9 cellular contexts compared by ENCODE assay signal in the genomic region with DNA sequence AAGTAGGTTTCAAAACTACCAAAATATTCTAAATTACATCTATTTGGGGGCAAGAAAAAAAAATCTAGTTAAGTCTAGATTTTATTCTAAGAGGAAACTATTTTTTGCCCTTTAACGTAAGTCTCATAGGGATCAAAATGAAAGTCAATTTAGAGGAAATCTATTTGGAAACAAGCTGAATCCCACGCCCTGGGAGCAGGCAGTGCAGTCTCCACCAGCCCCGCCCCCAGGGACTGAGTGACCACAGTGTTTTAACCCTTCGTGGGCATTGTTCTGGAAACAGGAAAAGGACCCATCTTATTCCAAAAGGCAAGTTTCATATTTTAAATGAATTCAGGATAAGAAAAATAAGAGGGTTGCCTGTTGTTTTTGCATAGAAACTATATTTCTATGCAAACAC.
DNase-seq lines count a peak whose midpoint lies in the region; ATAC-seq and TF ChIP-seq lines count a peak whose summit lies in the region.
"Had no signal": no experiment of that assay in that cellular context is flagged by ENCODE, and none has a peak within 500 bp of the region (broad histone marks: within the 10 kb centered on the region; RNA-seq: fewer than 3 reads in every experiment).

No MANE protein-coding gene starts in this region.

- H3K27ac Mint-ChIP-seq in activated naive CD8-positive, alpha-beta T cell treated with anti-CD3 and anti-CD28 coated beads for 36 hours, result no peak overlapping the region
- H3K27ac Mint-ChIP-seq in T-helper 17 cell, result no peak overlapping the region
- H3K27ac Mint-ChIP-seq in immature natural killer cell, result no peak overlapping the region

- no peaks in the 10 kb centered on the region for H3K9me2 ChIP-seq in PC-9 (ENCODE audit: insufficient read depth)

- H3K4me2 ChIP-seq in PC-9, result peak overlapping the region; percentile 39

- no peak overlapping the region for H3K4me3 Mint-ChIP-seq in activated naive CD8-positive, alpha-beta T cell treated with anti-CD3 and anti-CD28 coated beads for 36 hours
- no peak overlapping the region for H3K4me3 Mint-ChIP-seq in T-helper 17 cell
- no peak overlapping the region for H3K4me3 Mint-ChIP-seq in immature natural killer cell

- ATAC-seq in T-helper 17 cell (no peak), HG03565 (IDR thresholded peaks at IDR 0.05; ENCODE audit: unreplicated experiment) (no peak)

- DNase-seq in PC-9, result peak; percentile 41 to 44
- DNase-seq in epithelial cell of proximal tubule (ENCODE audit: low read depth), result no peak
- no peak for DNase-seq in activated naive CD8-positive, alpha-beta T cell treated with anti-CD3 and anti-CD28 coated beads for 36 hours
- DNase-seq in T-helper 17 cell, result no peak
- DNase-seq in immature natural killer cell, result no peak
- DNase-seq: MV-4-11 had no signal

- BruUV-seq in PC-9 (replicated peaks; lab: Mats Ljungman, UMichigan), result no TSS peak

- TF ChIP-seq CTCF in PC-9 (conservative IDR thresholded peaks at IDR 0.05) (no peak), epithelial cell of proximal tubule (conservative IDR thresholded peaks at IDR 0.05; ENCODE audit: low read depth, low read length) (no peak)

- H3K27me3 Mint-ChIP-seq in activated naive CD8-positive, alpha-beta T cell treated with anti-CD3 and anti-CD28 coated beads for 36 hours, result peaks cover 5% of the 10 kb centered on the region
- H3K27me3 Mint-ChIP-seq in T-helper 17 cell (no peaks in the 10 kb centered on the region), immature natural killer cell (ENCODE audit: low read depth in 3 of 3) (peaks cover 0 to 8% (median 2%) of the 10 kb centered on the region in 3 donors)

- H3F3A ChIP-seq in PC-9 (ENCODE audit: insufficient read depth, low read depth), result peaks cover 15% of the 10 kb centered on the region; the same call in 1 of the 2 replicates

- H3K9me3 ChIP-seq in PC-9 (ENCODE audit: insufficient read depth, low read depth), result no peaks in the 10 kb centered on the region
- H3K9me3 ChIP-seq in muscle layer of duodenum (ENCODE audit: control insufficient read depth in 1 of 2, low read length in 2 of 2), result no peaks in the 10 kb centered on the region
- no peaks in the 10 kb centered on the region for H3K9me3 ChIP-seq in T-helper 17 cell (ENCODE audit: control insufficient read depth, low read length, poor library complexity, severe bottlenecking)

- no peaks in the 10 kb centered on the region for H3K9me3 Mint-ChIP-seq in activated naive CD8-positive, alpha-beta T cell treated with anti-CD3 and anti-CD28 coated beads for 36 hours
- no peaks in the 10 kb centered on the region for H3K9me3 Mint-ChIP-seq in immature natural killer cell

- POLR2A ChIA-PET in PC-9 (lab: Charles Lee; ENCODE audit: unreplicated experiment), result no interaction called here

- no peaks in the 10 kb centered on the region for H3K36me3 Mint-ChIP-seq in activated naive CD8-positive, alpha-beta T cell treated with anti-CD3 and anti-CD28 coated beads for 36 hours
- H3K36me3 Mint-ChIP-seq in T-helper 17 cell (ENCODE audit: low read depth), result no peaks in the 10 kb centered on the region
- H3K36me3 Mint-ChIP-seq in immature natural killer cell, result no peaks in the 10 kb centered on the region

- H4K20me1 ChIP-seq in PC-9 (ENCODE audit: insufficient read depth), result no peaks in the 10 kb centered on the region

- no peaks in the 10 kb centered on the region for H3K79me2 ChIP-seq in ACC112 (ENCODE audit: control insufficient read depth, insufficient read depth, low read length, unreplicated experiment)
- no peaks in the 10 kb centered on the region for H3K79me2 ChIP-seq in PC-9 (ENCODE audit: low read depth)

- peaks cover 27% of the 10 kb centered on the region for H3K4me1 ChIP-seq in ACC112 (ENCODE audit: control insufficient read depth, insufficient read depth, low read length, unreplicated experiment)
- peaks cover 35% of the 10 kb centered on the region for H3K4me1 ChIP-seq in PC-9 (replicated peaks; ENCODE audit: insufficient read depth)
- peaks cover 11 to 13% of the 10 kb centered on the region in 2 donors for H3K4me1 ChIP-seq in muscle layer of duodenum (ENCODE audit: control insufficient read depth in 1 of 2, insufficient read depth in 2 of 2, low read length in 2 of 2)

- peak overlapping the region; percentile 86 for H3K27ac ChIP-seq in ACC112 (ENCODE audit: low read depth, low read length)
- no peak overlapping the region for H3K27ac ChIP-seq in PC-9
- no peak overlapping the region for H3K27ac ChIP-seq in muscle layer of duodenum (ENCODE audit: low read length)

- H3K27me3 ChIP-seq in ACC112 (ENCODE audit: insufficient read depth, low read length) (no peaks in the 10 kb centered on the region), PC-9 (ENCODE audit: insufficient read depth, low read depth) (no peaks in the 10 kb centered on the region), muscle layer of duodenum (ENCODE audit: low read depth, low read length) (no peaks in the 10 kb centered on the region)

- CTCF ChIA-PET in PC-9 (lab: Charles Lee), result no interaction called here

- H3K4me1 Mint-ChIP-seq in activated naive CD8-positive, alpha-beta T cell treated with anti-CD3 and anti-CD28 coated beads for 36 hours, result no peaks in the 10 kb centered on the region
- no peaks in the 10 kb centered on the region for H3K4me1 Mint-ChIP-seq in T-helper 17 cell
- H3K4me1 Mint-ChIP-seq in immature natural killer cell, result no peaks in the 10 kb centered on the region

- H2AFZ ChIP-seq in ACC112 (ENCODE audit: low read length, unreplicated experiment) (peak overlapping the region; percentile 92), PC-9 (no peak overlapping the region)

- intact Hi-C loops in PC-9 (cut with micrococcal nuclease; ENCODE audit: unreplicated experiment), result loop anchor here (5.0 kb wide), 2 partner anchors 106 to 354 kb away; no protein-coding TSS in a partner anchor

- peak overlapping the region; percentile 74 for H3K4me3 ChIP-seq in ACC112 (ENCODE audit: low read depth, low read length)
- H3K4me3 ChIP-seq in PC-9, result no peak overlapping the region
- peak overlapping the region; percentile 53 for H3K4me3 ChIP-seq in epithelial cell of proximal tubule (ENCODE audit: low read depth, low read length)
- H3K4me3 ChIP-seq in muscle layer of duodenum (ENCODE audit: low read depth in 1 of 2, low read length in 2 of 2), result peak overlapping the region; percentile 42 to 50

- H3K36me3 ChIP-seq in ACC112 (ENCODE audit: insufficient read depth, low read length) (no peaks in the 10 kb centered on the region), PC-9 (ENCODE audit: low read depth) (no peaks in the 10 kb centered on the region), muscle layer of duodenum (ENCODE audit: control insufficient read depth in 1 of 2, insufficient read depth in 2 of 2, low read length in 2 of 2) (no peaks in the 10 kb centered on the region)

Comparison
In these comparisons a context has a peak if more than half of its experiments do, and no peak if none do; other contexts are left out.
1. DNase-seq: peak in PC-9 (2 of 2); none in epithelial cell of proximal tubule (single experiment), activated naive CD8-positive, alpha-beta T cell treated with anti-CD3 and anti-CD28 coated beads for 36 hours (single experiment), T-helper 17 cell (0 of 3) and immature natural killer cell (0 of 3).